Comparison of ENCODE assay signal across 16 cellular contexts in the genomic region with DNA sequence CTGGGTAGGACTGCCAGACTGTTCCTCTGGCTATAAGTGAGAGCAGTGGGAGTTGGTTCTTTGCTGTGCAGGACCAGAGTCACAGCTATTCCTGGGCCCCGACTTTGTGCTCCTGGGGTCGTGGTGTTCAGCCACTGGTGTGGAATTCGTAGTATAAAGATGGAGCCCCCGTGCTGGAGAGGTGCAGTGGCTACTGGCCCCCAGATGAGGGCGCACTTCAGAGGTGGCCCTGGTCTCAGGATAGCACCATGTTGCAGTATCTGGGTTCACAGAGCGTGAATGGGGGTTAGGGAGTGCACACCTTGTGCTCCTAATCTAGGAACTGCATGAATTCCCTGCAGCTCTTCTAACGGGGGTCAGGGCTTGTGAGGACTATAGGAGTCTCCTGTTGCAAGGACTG. TPM values are rescaled to one million over a fixed set of nuclear protein-coding genes. Genes with fewer than 3 reads are reported as not detected.
DNase-seq lines count a peak whose midpoint lies in the region; ATAC-seq and TF ChIP-seq lines count a peak whose summit lies in the region.
"Had no signal": no experiment of that assay in that cellular context is flagged by ENCODE, and none has a peak within 500 bp of the region (broad histone marks: within the 10 kb centered on the region; RNA-seq: fewer than 3 reads in every experiment).

No MANE protein-coding gene starts in this region.

- no peaks in the 10 kb centered on the region for H3K36me3 ChIP-seq in Loucy (ENCODE audit: insufficient read depth, low read length)
- H3K36me3 ChIP-seq in brain microvascular endothelial cell (replicated peaks), result no peaks in the 10 kb centered on the region
- H3K36me3 ChIP-seq: gastroesophageal sphincter, Peyer's patch had no signal

- no peak for ATAC-seq in GM21619 (IDR thresholded peaks at IDR 0.05; ENCODE audit: unreplicated experiment)
- ATAC-seq in GM21526 (IDR thresholded peaks at IDR 0.05; ENCODE audit: low FRiP score, unreplicated experiment), result no peak
- ATAC-seq: gastroesophageal sphincter had no signal

- DNase-seq in ELF-1 (ENCODE audit: low read depth, low spot score), result peak; percentile 14
- DNase-seq in brain microvascular endothelial cell, result no peak
- DNase-seq in neural crest cell (ENCODE audit: low read depth, low spot score), result no peak
- DNase-seq in MV-4-11 (lab: John Stamatoyannopoulos, UW), result no peak
- DNase-seq in midbrain (lab: John Stamatoyannopoulos, UW), result no peak
- DNase-seq: activated naive CD8-positive, alpha-beta T cell treated with anti-CD3 and anti-CD28 coated beads, Interleukin-2, amount 10 ng/mL, durations not matched to agents 7 days and 5 days; COR-L47; KG1; naive B cell; Peyer's patch had no signal

- H3K4me3 Mint-ChIP-seq in neural crest cell, result no peak overlapping the region
- H3K4me3 Mint-ChIP-seq: activated naive CD8-positive, alpha-beta T cell treated with anti-CD3 and anti-CD28 coated beads, Interleukin-2, amount 10 ng/mL, durations not matched to agents 7 days and 5 days; dendritic cell treated with granulocyte-macrophage colony-stimulating factor and Interleukin-4, amounts not matched to agents 40 ng/mL and 50 ng/mL, for 4 days had no signal

- H3F3A ChIP-seq in Loucy (ENCODE audit: low read depth), result no peaks in the 10 kb centered on the region

- no peaks in the 10 kb centered on the region for H4K20me1 ChIP-seq in Loucy (ENCODE audit: insufficient read depth, low read length, poor library complexity, severe bottlenecking)

- H2AFZ ChIP-seq in Loucy (ENCODE audit: low read length), result no peak overlapping the region

- H3K9me2 ChIP-seq in Loucy (replicated peaks; ENCODE audit: low read depth, low read length), result no peaks in the 10 kb centered on the region

- peaks cover 14% of the 10 kb centered on the region for H3K9me3 Mint-ChIP-seq in neural crest cell

- H3K9ac ChIP-seq in Loucy (ENCODE audit: low read depth, low read length, poor library complexity, severe bottlenecking), result no peak overlapping the region

- no peak overlapping the region for H3K27ac ChIP-seq in brain microvascular endothelial cell
- H3K27ac ChIP-seq: gastroesophageal sphincter, Peyer's patch, skin epidermis had no signal

- H3K9me3 ChIP-seq in Loucy (ENCODE audit: insufficient read depth, low read depth, low read length), result peaks cover 8% of the 10 kb centered on the region
- H3K9me3 ChIP-seq: Peyer's patch had no signal

- H3K79me2 ChIP-seq in Loucy (ENCODE audit: insufficient read depth, low read length), result no peaks in the 10 kb centered on the region

- no peaks in the 10 kb centered on the region for H3K4me1 Mint-ChIP-seq in neural crest cell
- H3K4me1 Mint-ChIP-seq: activated naive CD8-positive, alpha-beta T cell treated with anti-CD3 and anti-CD28 coated beads, Interleukin-2, amount 10 ng/mL, durations not matched to agents 7 days and 5 days; naive B cell had no signal

- no peak overlapping the region for H3K4me2 ChIP-seq in Loucy (ENCODE audit: low read depth, low read length, poor library complexity, severe bottlenecking)

- H3K36me3 Mint-ChIP-seq in neural crest cell (ENCODE audit: low read depth), result peaks cover 19% of the 10 kb centered on the region

- no peaks in the 10 kb centered on the region for H3K27me3 Mint-ChIP-seq in neural crest cell (ENCODE audit: low read depth)
- H3K27me3 Mint-ChIP-seq: activated naive CD8-positive, alpha-beta T cell treated with anti-CD3 and anti-CD28 coated beads, Interleukin-2, amount 10 ng/mL, durations not matched to agents 7 days and 5 days; dendritic cell treated with granulocyte-macrophage colony-stimulating factor and Interleukin-4, amounts not matched to agents 40 ng/mL and 50 ng/mL, for 4 days; naive B cell had no signal

- peak; percentile 50 for TF ChIP-seq CTCF in Loucy (conservative IDR thresholded peaks at IDR 0.05; ENCODE audit: low read length)
- peak; percentile 63 for TF ChIP-seq CTCF in brain microvascular endothelial cell (IDR thresholded peaks at IDR 0.05; ENCODE audit: low read depth, low read length, missing control alignments)
- TF ChIP-seq CTCF in neural crest cell (conservative IDR thresholded peaks at IDR 0.05), result peak; percentile 37

- no peaks in the 10 kb centered on the region for H3K4me1 ChIP-seq in Loucy (ENCODE audit: insufficient read depth, low read length, poor library complexity, severe bottlenecking)
- H3K4me1 ChIP-seq: Peyer's patch had no signal

- H3K4me3 ChIP-seq in Loucy (ENCODE audit: low read length, poor library complexity, severe bottlenecking) (no peak overlapping the region), brain microvascular endothelial cell (ENCODE audit: low read depth, low read length) (no peak overlapping the region)
- H3K4me3 ChIP-seq: gastroesophageal sphincter, Peyer's patch, skin epidermis had no signal

- in situ Hi-C loops in brain microvascular endothelial cell (cut with HindIII; ENCODE audit: low pct_ligation_motif_present, low sequenced_read_pairs), result no loop called here

- H3K27ac Mint-ChIP-seq in neural crest cell (ENCODE audit: unreplicated experiment), result no peak overlapping the region
- H3K27ac Mint-ChIP-seq: activated naive CD8-positive, alpha-beta T cell treated with anti-CD3 and anti-CD28 coated beads, Interleukin-2, amount 10 ng/mL, durations not matched to agents 7 days and 5 days; dendritic cell treated with granulocyte-macrophage colony-stimulating factor and Interleukin-4, amounts not matched to agents 40 ng/mL and 50 ng/mL, for 4 days had no signal

- H3K27me3 ChIP-seq in Loucy (ENCODE audit: insufficient read depth, low read length, poor library complexity, severe bottlenecking) (no peaks in the 10 kb centered on the region), brain microvascular endothelial cell (replicated peaks) (no peaks in the 10 kb centered on the region)
- H3K27me3 ChIP-seq: gastroesophageal sphincter, Peyer's patch had no signal

RNA-seq across cellular contexts. Expression of a gene that starts 21.1 kb away (rescaled TPM):
- total RNA-seq in neural crest cell, result 37.8 and 39.3 TPM in 2 replicates
